Comparison of ENCODE assay signal across 8 cellular contexts in genomic region chr3:58052373-58053273, GRCh38. TPM values are rescaled to one million over a fixed set of nuclear protein-coding genes. Genes with fewer than 3 reads are reported as not detected.
DNase-seq lines count a peak whose midpoint lies in the region; ATAC-seq and TF ChIP-seq lines count a peak whose summit lies in the region.

No MANE protein-coding gene starts in this region.

- H3K36me3 ChIP-seq in endodermal cell (ENCODE audit: control insufficient read depth, insufficient read depth, low read length) (peaks cover 47% of the 10 kb centered on the region), mucosa of stomach (ENCODE audit: control insufficient read depth, insufficient read depth, low read length) (no peaks in the 10 kb centered on the region)

- H3K27me3 ChIP-seq in endodermal cell (ENCODE audit: control insufficient read depth, insufficient read depth, low read length, poor library complexity, severe bottlenecking) (no peaks in the 10 kb centered on the region), mucosa of stomach (ENCODE audit: control insufficient read depth, insufficient read depth, low read length) (no peaks in the 10 kb centered on the region)

- 76 to 84% methylated on average over 7 to 8 of the region's 8 CpGs for WGBS in endodermal cell (ENCODE audit: insufficient coverage in 1 of 2, insufficient read length in 1 of 2), 2 experiments

- H3K4me1 ChIP-seq in endodermal cell (ENCODE audit: control insufficient read depth, insufficient read depth, low read length) (peaks cover 25% of the 10 kb centered on the region), mucosa of stomach (ENCODE audit: control insufficient read depth, insufficient read depth, low read length) (peaks cover 57% of the 10 kb centered on the region)

- H3K27ac ChIP-seq in endodermal cell (ENCODE audit: low read depth, low read length), result no peak overlapping the region

- H3K9me3 ChIP-seq in endodermal cell (ENCODE audit: control insufficient read depth, low read length), result no peaks in the 10 kb centered on the region
- no peaks in the 10 kb centered on the region for H3K9me3 ChIP-seq in mucosa of stomach (ENCODE audit: control insufficient read depth, low read length)

- H3K4me3 Mint-ChIP-seq in endodermal cell, result no peak overlapping the region

- H3K36me3 Mint-ChIP-seq in endodermal cell (ENCODE audit: low read depth), result peaks cover 13% of the 10 kb centered on the region

- H3K9ac ChIP-seq in endodermal cell (ENCODE audit: extremely low read depth, low read length, poor library complexity, severe bottlenecking) (no peak overlapping the region), mucosa of stomach (ENCODE audit: low read length) (peak overlapping the region; percentile 30)

- H3K27ac Mint-ChIP-seq in endodermal cell, result peak overlapping the region; percentile 76

- H3K27me3 Mint-ChIP-seq in endodermal cell (ENCODE audit: insufficient read depth), result no peaks in the 10 kb centered on the region

- peaks cover 47% of the 10 kb centered on the region for H3K4me1 Mint-ChIP-seq in endodermal cell

- H3K4me3 ChIP-seq in endodermal cell (ENCODE audit: low read length), result no peak overlapping the region
- H3K4me3 ChIP-seq in mucosa of stomach (ENCODE audit: low read length), result no peak overlapping the region

- TF ChIP-seq CTCF in endodermal cell (conservative IDR thresholded peaks at IDR 0.05), result no peak

- no peak for ATAC-seq in GM21390 (IDR thresholded peaks at IDR 0.05; ENCODE audit: unreplicated experiment)

- no peaks in the 10 kb centered on the region for H3K9me3 Mint-ChIP-seq in endodermal cell

- DNase-seq in activated CD4-positive, alpha-beta T cell treated with anti-CD3 and anti-CD28 coated beads for 48 hours, result peak; percentile 71
- no peak for DNase-seq in activated CD4-positive, alpha-beta T cell treated with anti-CD3 and anti-CD28 coated beads, Interleukin-2, amount 50 U/mL, for 1 hour
- peak; percentile 80 for DNase-seq in SW480 (ENCODE audit: low spot score)
- DNase-seq in endodermal cell, result no peak
- DNase-seq in stromal cell of bone marrow (ENCODE audit: low read depth), result peak; percentile 96
- no peak for DNase-seq in DMS114 treated with DMSO at 0.1 percent for 48 hours (lab: John Stamatoyannopoulos, UW; ENCODE audit: unreplicated experiment)

RNA-seq across cellular contexts. Expression of gene FLNB, which starts 44.4 kb away (rescaled TPM):
- 100 to 1,000 TPM; 212 to 221 TPM for total RNA-seq in endodermal cell
- 86.0 TPM for polyA plus RNA-seq in endodermal cell (2013, experiment 1 of 2)
- polyA plus RNA-seq in endodermal cell (2013, experiment 2 of 2), result 96.0 TPM

Comparison
In these comparisons a context has a peak if more than half of its experiments do, and no peak if none do; other contexts are left out.
1. DNase-seq: peak in activated CD4-positive, alpha-beta T cell treated with anti-CD3 and anti-CD28 coated beads for 48 hours (single experiment), SW480 (single experiment) and stromal cell of bone marrow (single experiment); none in activated CD4-positive, alpha-beta T cell treated with anti-CD3 and anti-CD28 coated beads, Interleukin-2, amount 50 U/mL, for 1 hour (single experiment), endodermal cell (single experiment) and DMS114 treated with DMSO at 0.1 percent for 48 hours (single experiment).